ENCODE assay signal across 1 cellular context in genomic region chr7:95595825-95596182, GRCh38.
TF ChIP-seq lines count a peak whose summit lies in the region.

No MANE protein-coding gene starts in this region.

TF ChIP-seq in GM23338, 12 proteins besides CTCF, POLR2A, EP300 and RAD21:
- no peak for TF ChIP-seq ZNF462 (CRISPR knock-in tag; IDR thresholded peaks at IDR 0.05)
- TF ChIP-seq JUNB (IDR thresholded peaks at IDR 0.05; ENCODE audit: unreplicated experiment), result no peak
- TF ChIP-seq NANOG (IDR thresholded peaks at IDR 0.05; ENCODE audit: borderline replicate concordance), result no peak
- TF ChIP-seq POLR2AphosphoS5 (IDR thresholded peaks at IDR 0.05; ENCODE audit: low read depth), result no peak
- no peak for TF ChIP-seq ZNF114 (CRISPR knock-in tag; IDR thresholded peaks at IDR 0.05)
- TF ChIP-seq ZNF331 (CRISPR knock-in tag; IDR thresholded peaks at IDR 0.05; ENCODE audit: low read depth), result no peak
- no peak for TF ChIP-seq ETS1 (IDR thresholded peaks at IDR 0.05)
- no peak for TF ChIP-seq EZH2 (IDR thresholded peaks at IDR 0.05; ENCODE audit: low read depth, unreplicated experiment)
- TF ChIP-seq CREB1 (CRISPR knock-in tag; IDR thresholded peaks at IDR 0.05; ENCODE audit: low read depth), result no peak
- no peak for TF ChIP-seq STAT1 (IDR thresholded peaks at IDR 0.05; ENCODE audit: unreplicated experiment)
TF ChIP-seq in GM23338: peak in this region for 0.
